ENCODE assay signal across 21 cellular contexts in genomic region chr6:38354033-38354373, GRCh38.
"Had no signal": no experiment of that assay in that cellular context is flagged by ENCODE, and none has a peak within 500 bp of the region (broad histone marks: within the 10 kb centered on the region; RNA-seq: fewer than 3 reads in every experiment).

No MANE protein-coding gene starts in this region.

- H3K4me1 Mint-ChIP-seq: activated CD4-positive, alpha-beta T cell treated with anti-CD3 and anti-CD28 coated beads, Interleukin-2, amount 10 ng/mL, durations not matched to agents 7 days and 5 days; activated naive CD4-positive, alpha-beta T cell treated with anti-CD3 and anti-CD28 coated beads, Interleukin-2, amount 10 ng/mL, durations not matched to agents 7 days and 5 days had no signal

- H3K4me3 Mint-ChIP-seq: activated CD4-positive, alpha-beta T cell treated with anti-CD3 and anti-CD28 coated beads, Interleukin-2, amount 10 ng/mL, durations not matched to agents 7 days and 5 days; activated CD8-positive, alpha-beta memory T cell treated with anti-CD3 and anti-CD28 coated beads, Interleukin-2, amount 10 ng/mL, durations not matched to agents 7 days and 5 days; activated CD8-positive, alpha-beta T cell treated with anti-CD3 and anti-CD28 coated beads for 36 hours; activated naive CD4-positive, alpha-beta T cell treated with anti-CD3 and anti-CD28 coated beads, Interleukin-2, amount 10 ng/mL, durations not matched to agents 7 days and 5 days had no signal

- DNase-seq: activated CD4-positive, alpha-beta T cell treated with anti-CD3 and anti-CD28 coated beads, Interleukin-2, amount 10 ng/mL, durations not matched to agents 7 days and 5 days; activated CD4-positive, CD25-positive, alpha-beta regulatory T cell; activated CD8-positive, alpha-beta memory T cell treated with anti-CD3 and anti-CD28 coated beads, Interleukin-2, amount 10 ng/mL, durations not matched to agents 7 days and 5 days; activated CD8-positive, alpha-beta T cell treated with anti-CD3 and anti-CD28 coated beads for 36 hours; activated effector memory CD4-positive, alpha-beta T cell treated with anti-CD3 and anti-CD28 coated beads, Interleukin-2, amount 50 U/mL, for 16 hours; activated naive CD4-positive, alpha-beta T cell treated with anti-CD3 and anti-CD28 coated beads, Interleukin-2, amount 10 ng/mL, durations not matched to agents 7 days and 5 days; activated T-cell treated with anti-CD3 and anti-CD28 coated beads for 4 hours; body of pancreas; cortex of kidney; kidney; lower lobe of right lung; naive B cell; nucleus accumbens; posterior cingulate gyrus; right lobe of liver; stimulated activated CD4-positive, alpha-beta T cell treated with anti-CD3 and anti-CD28 coated beads, Interleukin-2, amount 100 ng/mL, for 24 hours; T1000; transverse colon; uterus had no signal

- H3K27ac Mint-ChIP-seq: activated CD8-positive, alpha-beta memory T cell treated with anti-CD3 and anti-CD28 coated beads, Interleukin-2, amount 10 ng/mL, durations not matched to agents 7 days and 5 days; activated CD8-positive, alpha-beta T cell treated with anti-CD3 and anti-CD28 coated beads for 36 hours; activated naive CD4-positive, alpha-beta T cell treated with anti-CD3 and anti-CD28 coated beads, Interleukin-2, amount 10 ng/mL, durations not matched to agents 7 days and 5 days had no signal

- H3K36me3 Mint-ChIP-seq: activated CD8-positive, alpha-beta memory T cell treated with anti-CD3 and anti-CD28 coated beads, Interleukin-2, amount 10 ng/mL, durations not matched to agents 7 days and 5 days; activated naive CD4-positive, alpha-beta T cell treated with anti-CD3 and anti-CD28 coated beads, Interleukin-2, amount 10 ng/mL, durations not matched to agents 7 days and 5 days; stimulated activated effector memory CD8-positive, alpha-beta T cell treated with anti-CD3 and anti-CD28 coated beads, Interleukin-12 subunit alpha, Interleukin-12 subunit beta, amount 100 ng/mL, for 72 hours had no signal

- ATAC-seq: activated CD8-positive, alpha-beta memory T cell treated with anti-CD3 and anti-CD28 coated beads, Interleukin-2, amount 10 ng/mL, durations not matched to agents 7 days and 5 days; activated CD8-positive, alpha-beta T cell treated with anti-CD3 and anti-CD28 coated beads for 36 hours; body of pancreas; left lobe of liver; lower lobe of right lung; right lobe of liver had no signal

- H3K9me3 Mint-ChIP-seq: activated CD4-positive, alpha-beta T cell treated with anti-CD3 and anti-CD28 coated beads, Interleukin-2, amount 10 ng/mL, durations not matched to agents 7 days and 5 days; activated CD8-positive, alpha-beta T cell treated with anti-CD3 and anti-CD28 coated beads for 36 hours; activated naive CD4-positive, alpha-beta T cell treated with anti-CD3 and anti-CD28 coated beads, Interleukin-2, amount 10 ng/mL, durations not matched to agents 7 days and 5 days; naive B cell; stimulated activated effector memory CD8-positive, alpha-beta T cell treated with anti-CD3 and anti-CD28 coated beads, Interleukin-12 subunit alpha, Interleukin-12 subunit beta, amount 100 ng/mL, for 72 hours had no signal

- H3K27me3 Mint-ChIP-seq: activated CD4-positive, alpha-beta T cell treated with anti-CD3 and anti-CD28 coated beads, Interleukin-2, amount 10 ng/mL, durations not matched to agents 7 days and 5 days; activated CD8-positive, alpha-beta memory T cell treated with anti-CD3 and anti-CD28 coated beads, Interleukin-2, amount 10 ng/mL, durations not matched to agents 7 days and 5 days; activated CD8-positive, alpha-beta T cell treated with anti-CD3 and anti-CD28 coated beads for 36 hours; activated naive CD4-positive, alpha-beta T cell treated with anti-CD3 and anti-CD28 coated beads, Interleukin-2, amount 10 ng/mL, durations not matched to agents 7 days and 5 days; naive B cell had no signal
